Comparison of ENCODE assay signal across 7 cellular contexts in the genomic region with DNA sequence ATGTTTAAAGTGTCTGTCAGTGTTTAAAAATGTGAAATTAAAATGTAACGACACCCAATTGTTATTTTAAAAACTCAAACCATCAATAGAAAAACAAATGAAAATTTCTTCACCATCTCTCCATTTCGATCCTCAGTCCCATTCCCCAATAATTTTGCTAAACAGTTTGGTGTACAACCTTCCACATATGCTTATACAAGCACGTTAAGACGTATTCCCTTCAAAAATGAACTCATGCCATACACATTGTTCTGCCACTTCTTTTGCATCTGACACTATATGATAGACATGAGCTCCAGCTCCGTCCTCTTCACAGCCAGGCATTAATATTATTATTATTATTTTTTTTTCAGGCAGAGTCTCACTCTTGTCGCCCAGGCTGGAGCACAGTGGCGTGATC. TPM values are rescaled to one million over a fixed set of nuclear protein-coding genes. Genes with fewer than 3 reads are reported as not detected.
"Had no signal": no experiment of that assay in that cellular context is flagged by ENCODE, and none has a peak within 500 bp of the region (broad histone marks: within the 10 kb centered on the region; RNA-seq: fewer than 3 reads in every experiment).

No MANE protein-coding gene starts in this region.

- H3K4me3 ChIP-seq: K562 had no signal

- H3K4me3 Mint-ChIP-seq: IgD-negative memory B cell had no signal

- ATAC-seq: HepG2, K562 had no signal

- H3K36me3 Mint-ChIP-seq: IgD-negative memory B cell had no signal

- H3K4me1 Mint-ChIP-seq: IgD-negative memory B cell had no signal

- DNase-seq: IMR-90 had no signal

- H3K27ac Mint-ChIP-seq: IgD-negative memory B cell had no signal

- H3K9me3 Mint-ChIP-seq: IgD-negative memory B cell had no signal

- H3K27ac ChIP-seq: HL-60 had no signal

RNA-seq across cellular contexts. Expression of a gene that starts 14.1 kb away (rescaled TPM):
- total RNA-seq: HepG2, HT-29, HT1080, IMR-90, K562 had no signal
- polyA plus RNA-seq: HepG2, IgD-negative memory B cell, IMR-90, K562 had no signal
